31 cellular contexts compared by ENCODE assay signal in genomic region chr5:113764382-113764781, GRCh38.
"Had no signal": no experiment of that assay in that cellular context is flagged by ENCODE, and none has a peak within 500 bp of the region (broad histone marks: within the 10 kb centered on the region; RNA-seq: fewer than 3 reads in every experiment).

No MANE protein-coding gene starts in this region.

- H3K27me3 ChIP-seq: ascending aorta, cardiac muscle cell had no signal

- H3K27ac ChIP-seq: ascending aorta, cardiac muscle cell, WERI-Rb-1 had no signal

- H3K4me3 ChIP-seq: ascending aorta, cardiac muscle cell had no signal

- ATAC-seq: activated CD4-positive, alpha-beta T cell treated with anti-CD3 and anti-CD28 coated beads for 36 hours; activated CD4-positive, CD25-positive, alpha-beta regulatory T cell treated with anti-CD3 and anti-CD28 coated beads, Interleukin-2, amount 50 U/mL, for 24 hours; activated CD8-positive, alpha-beta T cell treated with anti-CD3 and anti-CD28 coated beads for 36 hours; activated naive CD8-positive, alpha-beta T cell treated with anti-CD3 and anti-CD28 coated beads, Interleukin-2, amount 50 U/mL, for 24 hours; activated T-cell treated with anti-CD3 and anti-CD28 coated beads, Interleukin-2, amount 50 U/mL, for 4 hours; WTC11 had no signal

- FAIRE-seq: bronchial epithelial cell had no signal

- H3K36me3 ChIP-seq: ascending aorta, cardiac muscle cell, WERI-Rb-1 had no signal

- DNase-seq: activated CD4-positive, alpha-beta memory T cell treated with anti-CD3 and anti-CD28 coated beads for 36 hours; activated CD4-positive, alpha-beta T cell treated with anti-CD3 and anti-CD28 coated beads for 1 hour; activated CD4-positive, alpha-beta T cell treated with anti-CD3 and anti-CD28 coated beads for 36 hours; activated CD4-positive, alpha-beta T cell treated with anti-CD3 and anti-CD28 coated beads, Interleukin-2, amount 10 ng/mL, durations not matched to agents 24 days and 14 days; activated CD4-positive, alpha-beta T cell treated with anti-CD3 and anti-CD28 coated beads, Interleukin-2, amount 50 U/mL, for 1 hour; activated CD4-positive, alpha-beta T cell treated with anti-CD3 and anti-CD28 coated beads, Interleukin-2, amount 50 U/mL, for 4 hours; activated CD4-positive, CD25-positive, alpha-beta regulatory T cell; activated CD8-positive, alpha-beta memory T cell treated with anti-CD3 and anti-CD28 coated beads, Interleukin-2, amount 50 U/mL, for 4 hours; activated CD8-positive, alpha-beta T cell treated with anti-CD3 and anti-CD28 coated beads for 36 hours; activated effector memory CD4-positive, alpha-beta T cell treated with Interleukin-2 at 50 U/mL for 16 hours; activated gamma-delta T cell; activated naive CD4-positive, alpha-beta T cell treated with anti-CD3 and anti-CD28 coated beads, Interleukin-2, amount 10 ng/mL, durations not matched to agents 7 days and 5 days; activated naive CD4-positive, alpha-beta T cell treated with Interleukin-2 at 50 U/mL for 16 hours; activated naive CD8-positive, alpha-beta T cell treated with anti-CD3 and anti-CD28 coated beads, Interleukin-2, amount 10 ng/mL, durations not matched to agents 7 days and 5 days; activated naive CD8-positive, alpha-beta T cell treated with anti-CD3 and anti-CD28 coated beads, Interleukin-2, amount 50 U/mL, for 24 hours; activated T-cell treated with anti-CD3 and anti-CD28 coated beads for 4 hours; activated T-cell treated with anti-CD3 and anti-CD28 coated beads, Interleukin-2, amount 50 U/mL, for 1 hour; activated T-cell treated with anti-CD3 and anti-CD28 coated beads, Interleukin-2, amount 50 U/mL, for 4 hours; amygdala; anterior cingulate cortex; caudate nucleus; cerebellar nuclear complex; T-helper 1 cell; T-helper 2 cell; T-helper 9 cell; WERI-Rb-1 had no signal

- H3K4me1 ChIP-seq: ascending aorta had no signal
